ENCODE assay signal across 19 cellular contexts in genomic region chr16:67676516-67676915, GRCh38. TPM values are rescaled to one million over a fixed set of nuclear protein-coding genes. Genes with fewer than 3 reads are reported as not detected.
DNase-seq lines count a peak whose midpoint lies in the region; ATAC-seq and TF ChIP-seq lines count a peak whose summit lies in the region.
"Had no signal": no experiment of that assay in that cellular context is flagged by ENCODE, and none has a peak within 500 bp of the region (broad histone marks: within the 10 kb centered on the region; RNA-seq: fewer than 3 reads in every experiment).

No MANE protein-coding gene starts in this region.

- peak overlapping the region in 6 of 8 donors; percentile 39 to 94 (median 72) for H3K27ac ChIP-seq in spleen
- H3K27ac ChIP-seq: hepatocyte, HL-60 had no signal

- H3K4me1 ChIP-seq in spleen: peaks cover 18 to 70% (median 59%) of the 10 kb centered on the region in 6 donors

- no peak for TF ChIP-seq POLR2A in spleen (IDR thresholded peaks at IDR 0.05)

- no peaks in the 10 kb centered on the region for H3K27me3 ChIP-seq in spleen (replicated peaks in 1 of 7)
- H3K27me3 ChIP-seq: hepatocyte had no signal

- intact Hi-C loops in activated CD4-positive, alpha-beta T cell treated with anti-CD3 and anti-CD28 coated beads for 36 hours (cut with DNase I, micrococcal nuclease): loop anchor here in 1 of 2 experiments (10.0 kb wide), 1 partner anchor 368 kb away; no protein-coding TSS in a partner anchor
- intact Hi-C loops in spleen (cut with DNase I; ENCODE audit: low total_unique reads): loop anchor here (10.0 kb wide), 1 partner anchor 248 kb away; no protein-coding TSS in a partner anchor

- H3K9me3 ChIP-seq in spleen: no peaks in the 10 kb centered on the region

- H3K4me3 ChIP-seq in spleen: no peak overlapping the region
- H3K4me3 ChIP-seq: hepatocyte had no signal

- peaks cover 1% of the 10 kb centered on the region for H3K36me3 Mint-ChIP-seq in activated CD4-positive, alpha-beta T cell treated with anti-CD3 and anti-CD28 coated beads, Interleukin-2, amount 10 ng/mL, durations not matched to agents 7 days and 5 days (ENCODE audit: low read depth)
- H3K36me3 Mint-ChIP-seq in activated CD4-positive, alpha-beta T cell treated with anti-CD3 and anti-CD28 coated beads for 36 hours (ENCODE audit: low read depth): no peaks in the 10 kb centered on the region
- H3K36me3 Mint-ChIP-seq: activated naive CD4-positive, alpha-beta T cell treated with anti-CD3 and anti-CD28 coated beads, Interleukin-2, amount 50 U/mL, for 72 hours; naive thymus-derived CD8-positive, alpha-beta T cell had no signal

- TF ChIP-seq CTCF in spleen (IDR thresholded peaks at IDR 0.05 in 8 of 11, conservative IDR thresholded peaks at IDR 0.05 in 3 of 11): no peak

- no peak for DNase-seq in activated CD4-positive, alpha-beta T cell treated with anti-CD3 and anti-CD28 coated beads, Interleukin-2, amount 10 ng/mL, durations not matched to agents 7 days and 5 days
- DNase-seq in activated CD4-positive, alpha-beta T cell treated with anti-CD3 and anti-CD28 coated beads for 36 hours: no peak
- peak; percentile 40 for DNase-seq in spleen
- DNase-seq in ecto neural progenitor cell (ENCODE audit: low spot score): no peak
- no peak for DNase-seq in effector CD8-positive, alpha-beta T cell (lab: John Stamatoyannopoulos, UW)
- DNase-seq: activated CD4-positive, CD25-positive, alpha-beta regulatory T cell; activated T-cell treated with anti-CD3 and anti-CD28 coated beads, Interleukin-2, amount 50 U/mL, for 48 hours; foreskin fibroblast; mesendoderm; NCI-H187; NCI-H774; stimulated activated CD4-positive, alpha-beta T cell treated with anti-CD3 and anti-CD28 coated beads, Interleukin-2, amount 100 ng/mL, for 48 hours had no signal

- no peak for ATAC-seq in activated CD4-positive, alpha-beta T cell treated with anti-CD3 and anti-CD28 coated beads for 36 hours
- peak; percentile 73 for ATAC-seq in esophagus mucosa
- ATAC-seq: activated naive CD4-positive, alpha-beta T cell treated with anti-CD3 and anti-CD28 coated beads, Interleukin-2, amount 50 U/mL, for 72 hours; naive thymus-derived CD8-positive, alpha-beta T cell had no signal

- CTCF ChIA-PET in activated CD4-positive, alpha-beta T cell treated with anti-CD3 and anti-CD28 coated beads, Interleukin-2, amount 10 ng/mL, durations not matched to agents 7 days and 5 days (lab: Charles Lee): interaction anchor here (0.8 to 1.9 kb wide), 7 partner anchors 9 to 155 kb away, joined by 3 to 7 read pairs (median 3); no protein-coding TSS in a partner anchor
- CTCF ChIA-PET in activated CD4-positive, alpha-beta T cell treated with anti-CD3 and anti-CD28 coated beads for 36 hours (lab: Charles Lee): interaction anchor here (0.5 to 2.4 kb wide), 6 partner anchors 9 to 184 kb away, joined by 3 to 12 read pairs (median 4); no protein-coding TSS in a partner anchor

- H3K27ac Mint-ChIP-seq in activated CD4-positive, alpha-beta T cell treated with anti-CD3 and anti-CD28 coated beads, Interleukin-2, amount 10 ng/mL, durations not matched to agents 7 days and 5 days: peak overlapping the region; percentile 50
- no peak overlapping the region for H3K27ac Mint-ChIP-seq in activated CD4-positive, alpha-beta T cell treated with anti-CD3 and anti-CD28 coated beads for 36 hours
- H3K27ac Mint-ChIP-seq: B cell had no signal

- H3K4me3 Mint-ChIP-seq in activated CD4-positive, alpha-beta T cell treated with anti-CD3 and anti-CD28 coated beads, Interleukin-2, amount 10 ng/mL, durations not matched to agents 7 days and 5 days: no peak overlapping the region
- H3K4me3 Mint-ChIP-seq in activated CD4-positive, alpha-beta T cell treated with anti-CD3 and anti-CD28 coated beads for 36 hours: no peak overlapping the region
- H3K4me3 Mint-ChIP-seq: B cell; naive thymus-derived CD8-positive, alpha-beta T cell had no signal

- peaks cover 6% of the 10 kb centered on the region for H3K4me1 Mint-ChIP-seq in activated CD4-positive, alpha-beta T cell treated with anti-CD3 and anti-CD28 coated beads, Interleukin-2, amount 10 ng/mL, durations not matched to agents 7 days and 5 days
- H3K4me1 Mint-ChIP-seq in activated CD4-positive, alpha-beta T cell treated with anti-CD3 and anti-CD28 coated beads for 36 hours: peaks cover 2% of the 10 kb centered on the region

- WGBS in spleen, 5 donors: 58 to 70% (median 67%) methylated on average over 4 of the region's 4 CpGs

- peaks cover 0 to 46% (median 9%) of the 10 kb centered on the region in 6 donors for H3K36me3 ChIP-seq in spleen

- no peaks in the 10 kb centered on the region for H3K27me3 Mint-ChIP-seq in activated CD4-positive, alpha-beta T cell treated with anti-CD3 and anti-CD28 coated beads, Interleukin-2, amount 10 ng/mL, durations not matched to agents 7 days and 5 days
- no peaks in the 10 kb centered on the region for H3K27me3 Mint-ChIP-seq in activated CD4-positive, alpha-beta T cell treated with anti-CD3 and anti-CD28 coated beads for 36 hours
- H3K27me3 Mint-ChIP-seq: B cell; naive thymus-derived CD8-positive, alpha-beta T cell had no signal

- POLR2A ChIA-PET in activated CD4-positive, alpha-beta T cell treated with anti-CD3 and anti-CD28 coated beads, Interleukin-2, amount 10 ng/mL, durations not matched to agents 7 days and 5 days (lab: Charles Lee): no interaction called here
- POLR2A ChIA-PET in activated CD4-positive, alpha-beta T cell treated with anti-CD3 and anti-CD28 coated beads for 36 hours (lab: Charles Lee): interaction anchor here (0.5 kb wide), 1 partner anchor 111 kb away, joined by 3 read pairs; no protein-coding TSS in a partner anchor

- no peaks in the 10 kb centered on the region for H3K9me3 Mint-ChIP-seq in activated CD4-positive, alpha-beta T cell treated with anti-CD3 and anti-CD28 coated beads, Interleukin-2, amount 10 ng/mL, durations not matched to agents 7 days and 5 days
- no peaks in the 10 kb centered on the region for H3K9me3 Mint-ChIP-seq in activated CD4-positive, alpha-beta T cell treated with anti-CD3 and anti-CD28 coated beads for 36 hours (ENCODE audit: low read depth)
- H3K9me3 Mint-ChIP-seq: activated naive CD4-positive, alpha-beta T cell treated with anti-CD3 and anti-CD28 coated beads, Interleukin-2, amount 50 U/mL, for 72 hours; naive thymus-derived CD8-positive, alpha-beta T cell had no signal

RNA-seq across cellular contexts. Expression of gene C16orf86, which starts 9.9 kb away (rescaled TPM):
- 1 to 10 TPM; 3.8 to 4.8 TPM for total RNA-seq in activated CD4-positive, alpha-beta T cell treated with anti-CD3 and anti-CD28 coated beads, Interleukin-2, amount 10 ng/mL, durations not matched to agents 7 days and 5 days
- total RNA-seq in activated CD4-positive, alpha-beta T cell treated with anti-CD3 and anti-CD28 coated beads for 36 hours: 1 to 10 TPM; 2.4 to 3.0 TPM
- total RNA-seq in esophagus mucosa (0.84 TPM), spleen (10 to 100 TPM in 2 of 7 donors, 1 to 10 TPM in 5; 5.2 to 17.3 (median 7.9) TPM)
- 10 to 100 TPM in 2 of 3 donors, 1 to 10 TPM in 1; 8.9 to 11.1 (median 11.0) TPM for polyA plus RNA-seq in spleen
- total RNA-seq: A172 had no signal

RNA-seq across cellular contexts. Expression of gene ENKD1, which starts 10.0 kb away (rescaled TPM):
- 1 to 10 TPM; 8.0 to 8.2 TPM for total RNA-seq in activated CD4-positive, alpha-beta T cell treated with anti-CD3 and anti-CD28 coated beads, Interleukin-2, amount 10 ng/mL, durations not matched to agents 7 days and 5 days
- 10 to 100 TPM; 11.7 to 12.0 TPM for total RNA-seq in activated CD4-positive, alpha-beta T cell treated with anti-CD3 and anti-CD28 coated beads for 36 hours
- total RNA-seq in esophagus mucosa (3.8 TPM), spleen (10 to 100 TPM in 5 of 7 donors, 1 to 10 TPM in 2; 9.2 to 18.4 (median 11.4) TPM)
- polyA plus RNA-seq in spleen: 10 to 100 TPM; 13.0 to 21.6 (median 18.7) TPM
- total RNA-seq: A172 had no signal

RNA-seq across cellular contexts. Expression of gene PARD6A, which starts 15.8 kb away (rescaled TPM):
- 10 to 100 TPM; 11.6 to 13.0 TPM for total RNA-seq in activated CD4-positive, alpha-beta T cell treated with anti-CD3 and anti-CD28 coated beads, Interleukin-2, amount 10 ng/mL, durations not matched to agents 7 days and 5 days
- 1 to 10 TPM; 7.8 to 8.7 TPM for total RNA-seq in activated CD4-positive, alpha-beta T cell treated with anti-CD3 and anti-CD28 coated beads for 36 hours
- total RNA-seq in esophagus mucosa (1.8 TPM), spleen (10 to 100 TPM in 1 of 7 donors, 1 to 10 TPM in 6; 3.3 to 13.8 (median 5.5) TPM)
- polyA plus RNA-seq in spleen: 10 to 100 TPM in 1 of 3 donors, 1 to 10 TPM in 2; 5.4 to 10.2 (median 8.2) TPM

RNA-seq across cellular contexts. Expression of gene ACD, which starts 16.5 kb away (rescaled TPM):
- 10 to 100 TPM; 38.0 to 41.8 TPM for total RNA-seq in activated CD4-positive, alpha-beta T cell treated with anti-CD3 and anti-CD28 coated beads, Interleukin-2, amount 10 ng/mL, durations not matched to agents 7 days and 5 days
- total RNA-seq in activated CD4-positive, alpha-beta T cell treated with anti-CD3 and anti-CD28 coated beads for 36 hours: 10 to 100 TPM; 52.2 to 52.4 TPM
- total RNA-seq in esophagus mucosa: 7.8 TPM
- 10 to 100 TPM; 18.1 to 31.7 (median 24.4) TPM for total RNA-seq in spleen
- 10 to 100 TPM; 16.9 to 25.2 (median 18.1) TPM for polyA plus RNA-seq in spleen

RNA-seq across cellular contexts. Expression of gene CARMIL2, which starts 31.6 kb away (rescaled TPM):
- total RNA-seq in activated CD4-positive, alpha-beta T cell treated with anti-CD3 and anti-CD28 coated beads, Interleukin-2, amount 10 ng/mL, durations not matched to agents 7 days and 5 days: 100 to 1,000 TPM; 203 to 226 TPM
- 100 to 1,000 TPM; 138 to 153 TPM for total RNA-seq in activated CD4-positive, alpha-beta T cell treated with anti-CD3 and anti-CD28 coated beads for 36 hours
- total RNA-seq in esophagus mucosa (2.4 TPM), spleen (10 to 100 TPM; 30.0 to 66.7 (median 50.6) TPM)
- polyA plus RNA-seq in spleen: 10 to 100 TPM; 48.1 to 92.3 (median 80.1) TPM
